9 cellular contexts compared by ENCODE assay signal in the genomic region with DNA sequence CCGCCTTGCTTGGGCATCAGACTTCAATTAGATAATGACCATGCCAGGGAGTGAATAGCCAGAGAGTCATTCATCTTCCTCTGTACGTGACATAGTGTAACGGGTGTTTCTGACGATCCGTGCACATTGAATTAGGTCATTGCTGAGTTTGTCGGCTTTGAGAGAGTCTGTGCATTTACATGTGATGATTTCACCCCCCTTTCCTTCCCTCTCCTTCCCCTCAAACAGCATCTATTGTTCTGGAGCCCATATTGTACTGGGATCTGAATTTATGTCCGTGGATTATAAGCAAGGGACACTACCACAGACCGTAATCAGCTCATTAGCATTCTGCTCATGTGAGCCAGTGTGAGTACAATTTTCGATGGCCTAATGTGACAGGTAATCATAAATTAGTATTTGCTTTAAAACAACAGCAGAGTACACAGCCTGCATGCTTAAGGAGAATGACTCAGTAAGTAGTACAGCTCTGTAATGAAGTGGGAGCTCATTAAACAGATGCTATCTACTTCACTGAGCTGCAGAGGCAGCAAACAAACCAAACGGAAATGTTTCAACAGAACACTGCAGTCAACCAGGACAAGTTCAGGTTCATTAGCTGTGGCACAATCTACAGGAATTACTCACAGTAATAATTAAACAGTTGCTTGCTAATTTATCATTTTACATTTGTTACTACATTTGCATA.
DNase-seq lines count a peak whose midpoint lies in the region; ATAC-seq, FAIRE-seq and TF ChIP-seq lines count a peak whose summit lies in the region.
"Had no signal": no experiment of that assay in that cellular context is flagged by ENCODE, and none has a peak within 500 bp of the region (broad histone marks: within the 10 kb centered on the region; RNA-seq: fewer than 3 reads in every experiment).

No MANE protein-coding gene starts in this region.

- H3K27ac ChIP-seq in fibroblast of lung (ENCODE audit: insufficient read depth, low read length) (no peak overlapping the region), small intestine (ENCODE audit: low read depth in 1 of 2, low read length in 1 of 2) (no peak overlapping the region)

- CTCF ChIA-PET in HEK293T (lab: Yijun Ruan, JAX) = no interaction called here

- no peak overlapping the region for H3K27ac Mint-ChIP-seq in natural killer cell treated with Interleukin-12 subunit alpha and Interleukin-12 subunit beta and Interleukin-15 and Interleukin-18, amount 100 ng/mL, for 72 hours

- H2AFZ ChIP-seq in fibroblast of lung (ENCODE audit: low read length) = no peak overlapping the region

- H3K27me3 ChIP-seq in fibroblast of lung (ENCODE audit: control insufficient read depth, insufficient read depth, low read length) (no peaks in the 10 kb centered on the region), small intestine (ENCODE audit: control insufficient read depth in 2 of 2, insufficient read depth in 2 of 2, low read length in 2 of 2) (no peaks in the 10 kb centered on the region)

- no peak overlapping the region for H3K4me2 ChIP-seq in fibroblast of lung (ENCODE audit: extremely low read depth, insufficient read depth, low read length)

- no peak for FAIRE-seq in small intestine (lab: Jason Lieb, UNC)
- FAIRE-seq: G401.6 had no signal

- 62 to 69% (median 67%) methylated on average over 10 of the region's 10 CpGs for WGBS in small intestine, 3 donors

- no peaks in the 10 kb centered on the region for H3K4me1 Mint-ChIP-seq in natural killer cell treated with Interleukin-12 subunit alpha and Interleukin-12 subunit beta and Interleukin-15 and Interleukin-18, amount 100 ng/mL, for 72 hours (ENCODE audit: low read depth in 2 of 2)

- intact Hi-C loops in posterior vena cava (cut with DNase I) = no loop called here

- no peaks in the 10 kb centered on the region for H3K9me3 ChIP-seq in fibroblast of lung (ENCODE audit: control insufficient read depth, insufficient read depth, low read depth, low read length)
- no peaks in the 10 kb centered on the region for H3K9me3 ChIP-seq in small intestine (ENCODE audit: control insufficient read depth, low read depth)

- H3K4me1 ChIP-seq in fibroblast of lung (ENCODE audit: control insufficient read depth, extremely low read depth, insufficient read depth, low read length) = no peaks in the 10 kb centered on the region
- H3K4me1 ChIP-seq in small intestine (ENCODE audit: control insufficient read depth in 2 of 2, insufficient read depth in 1 of 2, low read depth in 1 of 2, low read length in 1 of 2) = no peaks in the 10 kb centered on the region

- no peaks in the 10 kb centered on the region for H3K36me3 Mint-ChIP-seq in natural killer cell treated with Interleukin-12 subunit alpha and Interleukin-12 subunit beta and Interleukin-15 and Interleukin-18, amount 100 ng/mL, for 72 hours

- no peak for TF ChIP-seq CTCF in fibroblast of lung (conservative IDR thresholded peaks at IDR 0.05 in 1 of 2, IDR thresholded peaks at IDR 0.05 in 1 of 2; ENCODE audit: low read depth in 1 of 2, low read length in 2 of 2)

- DNase-seq in A172 (ENCODE audit: low spot score) (peak; percentile 55), HEK293T (ENCODE audit: extremely low spot score) (peak; percentile 14), NCI-H82 treated with DMSO at 0.1 percent for 48 hours (lab: John Stamatoyannopoulos, UW; ENCODE audit: unreplicated experiment) (peak; percentile 75), fibroblast of lung (ENCODE audit: low read depth in 2 of 2) (peak; percentile 53 to 73), small intestine (peak; percentile 13), posterior vena cava (ENCODE audit: low spot score) (no peak), UCSD-AML1 (lab: John Stamatoyannopoulos, UW; ENCODE audit: unreplicated experiment) (no peak)
- no peak for DNase-seq in natural killer cell treated with Interleukin-12 subunit alpha and Interleukin-12 subunit beta and Interleukin-15 and Interleukin-18, amount 100 ng/mL, for 72 hours (ENCODE audit: low spot score)

- no peaks in the 10 kb centered on the region for H4K20me1 ChIP-seq in fibroblast of lung (ENCODE audit: control insufficient read depth, extremely low read depth, insufficient read depth, low read length)

- H3K36me3 ChIP-seq in fibroblast of lung (ENCODE audit: control insufficient read depth, insufficient read depth, low read length) (no peaks in the 10 kb centered on the region), small intestine (ENCODE audit: control insufficient read depth in 2 of 2, insufficient read depth in 2 of 2, low read length in 2 of 2) (no peaks in the 10 kb centered on the region)

- no peak for ATAC-seq in natural killer cell treated with Interleukin-12 subunit alpha and Interleukin-12 subunit beta and Interleukin-15 and Interleukin-18, amount 100 ng/mL, for 72 hours

- no peak overlapping the region for H3K4me3 ChIP-seq in fibroblast of lung (replicated peaks in 1 of 4; ENCODE audit: control extremely low read depth in 1 of 4, insufficient read depth in 1 of 4, low read depth in 3 of 4, low read length in 4 of 4)
- H3K4me3 ChIP-seq in small intestine (ENCODE audit: low read depth in 1 of 2, low read length in 2 of 2) = no peak overlapping the region

- peaks cover 5% of the 10 kb centered on the region for H3K9me3 Mint-ChIP-seq in natural killer cell treated with Interleukin-12 subunit alpha and Interleukin-12 subunit beta and Interleukin-15 and Interleukin-18, amount 100 ng/mL, for 72 hours

- H3K27me3 Mint-ChIP-seq in natural killer cell treated with Interleukin-12 subunit alpha and Interleukin-12 subunit beta and Interleukin-15 and Interleukin-18, amount 100 ng/mL, for 72 hours = no peaks in the 10 kb centered on the region

- no peaks in the 10 kb centered on the region for H3K79me2 ChIP-seq in fibroblast of lung (ENCODE audit: control insufficient read depth, insufficient read depth, low read length)

- POLR2A ChIA-PET in HEK293T (lab: Yijun Ruan, JAX) = interaction anchor here (0.8 to 1.3 kb wide), 4 partner anchors 58 to 114 kb away, joined by 3 read pairs; no protein-coding TSS in a partner anchor

- no peak overlapping the region for H3K9ac ChIP-seq in fibroblast of lung (ENCODE audit: insufficient read depth, low read length)

- H3K4me3 Mint-ChIP-seq in natural killer cell treated with Interleukin-12 subunit alpha and Interleukin-12 subunit beta and Interleukin-15 and Interleukin-18, amount 100 ng/mL, for 72 hours = no peak overlapping the region

TF ChIP-seq in HEK293T, 16 proteins besides CTCF, POLR2A, EP300 and RAD21:
- no peak for TF ChIP-seq NFRKB (IDR thresholded peaks at IDR 0.05)
- TF ChIP-seq PKNOX1 (IDR thresholded peaks at IDR 0.05) = peak; percentile 83

Comparison
In these comparisons a context has a peak if more than half of its experiments do, and no peak if none do; other contexts are left out.
1. DNase-seq: peak in A172 (single experiment), HEK293T (single experiment), NCI-H82 treated with DMSO at 0.1 percent for 48 hours (single experiment), fibroblast of lung (2 of 2) and small intestine (single experiment); none in posterior vena cava (single experiment), natural killer cell treated with Interleukin-12 subunit alpha and Interleukin-12 subunit beta and Interleukin-15 and Interleukin-18, amount 100 ng/mL, for 72 hours (single experiment) and UCSD-AML1 (single experiment).